23 cellular contexts compared by ENCODE assay signal in genomic region chr1:220278991-220279390, GRCh38.
"Had no signal": no experiment of that assay in that cellular context is flagged by ENCODE, and none has a peak within 500 bp of the region (broad histone marks: within the 10 kb centered on the region; RNA-seq: fewer than 3 reads in every experiment).

No MANE protein-coding gene starts in this region.

- H3K9me3 Mint-ChIP-seq: activated naive CD8-positive, alpha-beta T cell treated with anti-CD3 and anti-CD28 coated beads, Interleukin-2, amount 50 U/mL, for 24 hours; activated T-helper 17 cell treated with anti-CD3 and anti-CD28 coated beads, Interleukin-2, amount 50 U/mL, for 72 hours; naive B cell; neural progenitor cell; stimulated activated naive CD8-positive, alpha-beta T cell treated with anti-CD3 and anti-CD28 coated beads, Interleukin-15, amount 100 ng/mL, for 72 hours; T-cell had no signal

- H3K4me3 ChIP-seq: ascending aorta, esophagus squamous epithelium, heart left ventricle, lung, neural progenitor cell, ovary, sigmoid colon, upper lobe of left lung had no signal

- H3K27ac ChIP-seq: ascending aorta, esophagus squamous epithelium, heart left ventricle, neural progenitor cell, ovary, sigmoid colon, upper lobe of left lung had no signal

- H3K4me1 Mint-ChIP-seq: activated T-helper 17 cell treated with anti-CD3 and anti-CD28 coated beads, Interleukin-2, amount 50 U/mL, for 72 hours; naive B cell; stimulated activated naive CD8-positive, alpha-beta T cell treated with anti-CD3 and anti-CD28 coated beads, Interleukin-15, amount 100 ng/mL, for 72 hours; T-cell had no signal

- DNase-seq: activated CD4-positive, CD25-positive, alpha-beta regulatory T cell treated with anti-CD3 and anti-CD28 coated beads, Interleukin-2, amount 50 U/mL, for 72 hours; activated naive CD4-positive, alpha-beta T cell treated with Interleukin-2 at 50 U/mL for 16 hours; activated naive CD8-positive, alpha-beta T cell treated with anti-CD3 and anti-CD28 coated beads, Interleukin-2, amount 50 U/mL, for 24 hours; activated T-cell treated with anti-CD3 and anti-CD28 coated beads for 4 hours; cortex of kidney; effector CD4-positive, alpha-beta T cell; esophagus squamous epithelium; foreskin melanocyte; heart left ventricle; left colon; naive B cell; ovary; sigmoid colon; stimulated activated CD4-positive, alpha-beta T cell treated with anti-CD3 and anti-CD28 coated beads, Interleukin-1b, Interleukin-23, amount 100 ng/mL, for 48 hours; stimulated activated naive CD8-positive, alpha-beta T cell treated with anti-CD3 and anti-CD28 coated beads, Interleukin-15, amount 100 ng/mL, for 72 hours; T-cell; T1000; upper lobe of left lung had no signal

- H3K36me3 Mint-ChIP-seq: naive B cell, neural progenitor cell, T-cell had no signal

- H3K27me3 ChIP-seq: ascending aorta, neural progenitor cell, ovary, sigmoid colon, upper lobe of left lung had no signal

- H3K4me1 ChIP-seq: ascending aorta, esophagus squamous epithelium, heart left ventricle, upper lobe of left lung had no signal

- FAIRE-seq: endothelial cell of umbilical vein had no signal

- H3K9ac ChIP-seq: neural progenitor cell had no signal

- H3K4me3 Mint-ChIP-seq: activated naive CD8-positive, alpha-beta T cell treated with anti-CD3 and anti-CD28 coated beads, Interleukin-2, amount 50 U/mL, for 24 hours; activated T-helper 17 cell treated with anti-CD3 and anti-CD28 coated beads, Interleukin-2, amount 50 U/mL, for 72 hours; naive B cell; neural progenitor cell; stimulated activated naive CD8-positive, alpha-beta T cell treated with anti-CD3 and anti-CD28 coated beads, Interleukin-15, amount 100 ng/mL, for 72 hours; T-cell had no signal

- H3K4me2 ChIP-seq: neural progenitor cell had no signal

- H2AFZ ChIP-seq: neural progenitor cell had no signal

- H3K9me3 ChIP-seq: ascending aorta, esophagus squamous epithelium, heart left ventricle, ovary, sigmoid colon, upper lobe of left lung had no signal

- H3K27ac Mint-ChIP-seq: activated naive CD8-positive, alpha-beta T cell treated with anti-CD3 and anti-CD28 coated beads, Interleukin-2, amount 50 U/mL, for 24 hours; activated T-helper 17 cell treated with anti-CD3 and anti-CD28 coated beads, Interleukin-2, amount 50 U/mL, for 72 hours; naive B cell; neural progenitor cell; stimulated activated naive CD8-positive, alpha-beta T cell treated with anti-CD3 and anti-CD28 coated beads, Interleukin-15, amount 100 ng/mL, for 72 hours; T-cell had no signal

- ATAC-seq: activated naive CD8-positive, alpha-beta T cell treated with anti-CD3 and anti-CD28 coated beads, Interleukin-2, amount 50 U/mL, for 24 hours; activated T-helper 17 cell treated with anti-CD3 and anti-CD28 coated beads, Interleukin-2, amount 50 U/mL, for 72 hours; heart left ventricle; left colon; stimulated activated naive CD8-positive, alpha-beta T cell treated with anti-CD3 and anti-CD28 coated beads, Interleukin-15, amount 100 ng/mL, for 72 hours; T-cell had no signal

- H3K36me3 ChIP-seq: ascending aorta, esophagus squamous epithelium, heart left ventricle, neural progenitor cell, ovary, sigmoid colon, upper lobe of left lung had no signal
